22 cellular contexts compared by ENCODE assay signal in the genomic region with DNA sequence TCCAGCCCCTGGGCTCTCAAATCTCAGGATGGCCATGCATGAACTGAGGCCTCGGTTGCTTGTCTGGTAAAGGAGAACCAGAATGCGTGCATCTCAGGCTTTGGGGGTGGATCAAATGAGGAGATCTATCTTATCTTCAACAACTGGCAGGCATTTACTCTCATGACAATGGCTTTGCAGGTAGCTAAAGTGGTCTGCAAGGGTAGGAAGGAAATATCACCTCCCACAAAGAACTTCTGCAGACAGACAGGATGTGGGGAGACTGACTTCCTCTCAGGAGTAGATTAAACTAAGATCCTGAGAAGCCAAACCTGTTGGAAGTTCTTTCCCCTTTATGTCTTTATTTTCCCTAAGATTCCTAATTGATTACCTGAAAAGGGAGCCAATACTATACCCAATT. TPM values are rescaled to one million over a fixed set of nuclear protein-coding genes. Genes with fewer than 3 reads are reported as not detected.
DNase-seq lines count a peak whose midpoint lies in the region; ATAC-seq, FAIRE-seq and TF ChIP-seq lines count a peak whose summit lies in the region.
"Had no signal": no experiment of that assay in that cellular context is flagged by ENCODE, and none has a peak within 500 bp of the region (broad histone marks: within the 10 kb centered on the region; RNA-seq: fewer than 3 reads in every experiment).

No MANE protein-coding gene starts in this region.

- peaks cover 54% of the 10 kb centered on the region for H3K4me1 Mint-ChIP-seq in activated naive CD4-positive, alpha-beta T cell treated with anti-CD3 and anti-CD28 coated beads, Interleukin-2, amount 10 ng/mL, durations not matched to agents 7 days and 5 days
- H3K4me1 Mint-ChIP-seq in neural progenitor cell = peaks cover 39% of the 10 kb centered on the region
- H3K4me1 Mint-ChIP-seq in activated T-cell treated with anti-CD3 and anti-CD28 coated beads, Interleukin-2, amount 50 U/mL, for 72 hours (ENCODE audit: low read depth) = peaks cover 32% of the 10 kb centered on the region

- H3K79me1 ChIP-seq in H1 (ENCODE audit: low read depth, low read length) = peaks cover 5% of the 10 kb centered on the region; the same call in 1 of the 2 replicates

- no peaks in the 10 kb centered on the region for H3K27me3 ChIP-seq in H1 (replicated peaks in 1 of 4; ENCODE audit: control insufficient read depth in 3 of 4, extremely low read depth in 1 of 4, insufficient read depth in 3 of 4, low read length in 3 of 4)
- no peaks in the 10 kb centered on the region for H3K27me3 ChIP-seq in neural progenitor cell
- H3K27me3 ChIP-seq: brain microvascular endothelial cell had no signal

- H3K79me2 ChIP-seq in H1 (ENCODE audit: control insufficient read depth in 1 of 2, insufficient read depth in 2 of 2, low read length in 2 of 2) = peaks cover 7 to 75% of the 10 kb centered on the region in 2 experiments; a peak in 3 of 4 replicates
- H3K79me2 ChIP-seq in neural progenitor cell (ENCODE audit: low read depth) = peaks cover 22% of the 10 kb centered on the region

- H2BK12ac ChIP-seq in H1 (ENCODE audit: low read depth, low read length) = 0 out of 2 replicates have a peak overlapping the region, but pooled peaks have one; percentile 23

- no peak overlapping the region for H4K5ac ChIP-seq in H1 (ENCODE audit: insufficient read length, low read depth, low read length)

- H2BK20ac ChIP-seq in H1 (ENCODE audit: low read length) = peak overlapping the region; percentile 40; the same call in 1 of the 2 replicates

- POLR2A ChIA-PET in H1 (lab: Charles Lee; ENCODE audit: partially characterized antibody) = interaction anchor here (1.1 to 2.0 kb wide), 2 partner anchors 16 to 41 kb away, joined by 3 to 7 read pairs; no protein-coding TSS in a partner anchor

- H3K27me3 Mint-ChIP-seq in activated naive CD4-positive, alpha-beta T cell treated with anti-CD3 and anti-CD28 coated beads, Interleukin-2, amount 10 ng/mL, durations not matched to agents 7 days and 5 days = peaks cover 4% of the 10 kb centered on the region
- H3K27me3 Mint-ChIP-seq in neural progenitor cell (ENCODE audit: insufficient read depth, low read depth) = peaks cover 2% of the 10 kb centered on the region
- H3K27me3 Mint-ChIP-seq in activated T-cell treated with anti-CD3 and anti-CD28 coated beads, Interleukin-2, amount 50 U/mL, for 72 hours (ENCODE audit: low read depth) = no peaks in the 10 kb centered on the region
- H3K27me3 Mint-ChIP-seq: CD4-positive, CD25-positive, alpha-beta regulatory T cell had no signal

- H3F3A ChIP-seq in neural progenitor cell (ENCODE audit: low read depth) = no peaks in the 10 kb centered on the region

- H3K23ac ChIP-seq in H1 (ENCODE audit: insufficient read length) = no peak overlapping the region

- ATAC-seq in activated T-cell treated with anti-CD3 and anti-CD28 coated beads, Interleukin-2, amount 50 U/mL, for 72 hours (replicated peaks in 1 of 2) = no peak
- no peak for ATAC-seq in HG03095 (IDR thresholded peaks at IDR 0.05; ENCODE audit: unreplicated experiment)
- ATAC-seq: activated naive CD4-positive, alpha-beta T cell treated with anti-CD3 and anti-CD28 coated beads, Interleukin-2, amount 50 U/mL, for 72 hours; HCT116 had no signal

- H3K36me3 ChIP-seq in H1 (ENCODE audit: control insufficient read depth in 2 of 4, insufficient read depth in 4 of 4, low read length in 3 of 4) (peaks cover 0 to 10% (median under 1%) of the 10 kb centered on the region in 4 experiments; a peak in 3 of 8 replicates), neural progenitor cell (no peaks in the 10 kb centered on the region)
- H3K36me3 ChIP-seq: brain microvascular endothelial cell had no signal

- peak; percentile 20 for DNase-seq in activated naive CD4-positive, alpha-beta T cell treated with anti-CD3 and anti-CD28 coated beads, Interleukin-2, amount 10 ng/mL, durations not matched to agents 7 days and 5 days
- no peak for DNase-seq in activated naive CD4-positive, alpha-beta T cell treated with anti-CD3 and anti-CD28 coated beads, Interleukin-2, amount 50 U/mL, for 16 hours
- peak; percentile 75 for DNase-seq in Jurkat, Clone E6-1 (ENCODE audit: low read depth, low spot score)
- DNase-seq in H1 (ENCODE audit: low read depth in 1 of 2, low spot score in 2 of 2) (no peak), neural progenitor cell (ENCODE audit: low spot score) (no peak), frontal cortex (ENCODE audit: low spot score in 2 of 2) (no peak)
- no peak for DNase-seq in activated T-cell treated with anti-CD3 and anti-CD28 coated beads, Interleukin-2, amount 50 U/mL, for 72 hours
- DNase-seq: activated CD4-positive, alpha-beta T cell treated with anti-CD3 and anti-CD28 coated beads for 48 hours; activated T-cell treated with anti-CD3 and anti-CD28 coated beads for 4 hours; brain microvascular endothelial cell; cortex of kidney; foreskin fibroblast; midbrain; NCI-H2029 treated with DMSO at 0.1 percent for 48 hours; NCI-H510A; RPMI8226; substantia nigra had no signal

- no peak overlapping the region for H3K56ac ChIP-seq in H1 (replicated peaks; ENCODE audit: insufficient read length, low read depth, low read length)

- H3K4me2 ChIP-seq in H1 (ENCODE audit: insufficient read depth in 1 of 2, low read depth in 2 of 2, low read length in 2 of 2) (no peak overlapping the region; a peak in 1 of 4 replicates), neural progenitor cell (no peak overlapping the region)

- H3K14ac ChIP-seq in H1 (ENCODE audit: insufficient read length) = no peak overlapping the region

- no peak overlapping the region for H3K27ac ChIP-seq in H1 (ENCODE audit: low read depth, low read length)
- H3K27ac ChIP-seq in neural progenitor cell = no peak overlapping the region
- H3K27ac ChIP-seq: brain microvascular endothelial cell had no signal

- H4K91ac ChIP-seq in H1 (replicated peaks; ENCODE audit: insufficient read length, low read length) = no peak overlapping the region

- no peak for TF ChIP-seq EP300 in H1 (IDR thresholded peaks at IDR 0.05; ENCODE audit: borderline replicate concordance in 1 of 2, low read depth in 2 of 2, low read length in 2 of 2)

- H3K9ac ChIP-seq in H1 (replicated peaks in 1 of 4; ENCODE audit: extremely low read depth in 1 of 4, low read depth in 3 of 4, low read length in 3 of 4) (peak overlapping the region in 1 of 4 experiments; percentile 43; a peak in 1 of 7 replicates), neural progenitor cell (no peak overlapping the region)

- TF ChIP-seq CTCF in H1 (IDR thresholded peaks at IDR 0.05; ENCODE audit: control extremely low read depth in 1 of 3, insufficient read depth in 1 of 3, low read depth in 1 of 3, low read length in 3 of 3) (no peak), neural progenitor cell (IDR thresholded peaks at IDR 0.05) (no peak)

- H4K20me1 ChIP-seq in H1 (replicated peaks in 1 of 2; ENCODE audit: control insufficient read depth in 1 of 2, insufficient read depth in 2 of 2, low read length in 2 of 2) (no peaks in the 10 kb centered on the region), neural progenitor cell (ENCODE audit: low read depth) (no peaks in the 10 kb centered on the region)

- H3K4ac ChIP-seq in H1 (replicated peaks; ENCODE audit: insufficient read length, low read depth, low read length) = no peak overlapping the region

- CTCF ChIA-PET in activated naive CD4-positive, alpha-beta T cell treated with anti-CD3 and anti-CD28 coated beads, Interleukin-2, amount 10 ng/mL, durations not matched to agents 7 days and 5 days (lab: Charles Lee) = interaction anchor here (1.0 kb wide), 1 partner anchor 26 kb away, joined by 3 read pairs; no protein-coding TSS in a partner anchor
- CTCF ChIA-PET in H1 (lab: Charles Lee; ENCODE audit: partially characterized antibody) = interaction anchor here (1.1 to 1.7 kb wide), 5 partner anchors 9 to 26 kb away, joined by 3 to 6 read pairs (median 4); no protein-coding TSS in a partner anchor

- H2BK120ac ChIP-seq in H1 (replicated peaks; ENCODE audit: low read depth, low read length) = no peak overlapping the region

- no peak for TF ChIP-seq POLR2A in H1 (IDR thresholded peaks at IDR 0.05; ENCODE audit: control extremely low read depth in 1 of 2, low read depth in 2 of 2, low read length in 2 of 2)

- H3K4me3 Mint-ChIP-seq in activated naive CD4-positive, alpha-beta T cell treated with anti-CD3 and anti-CD28 coated beads, Interleukin-2, amount 10 ng/mL, durations not matched to agents 7 days and 5 days = no peak overlapping the region
- no peak overlapping the region for H3K4me3 Mint-ChIP-seq in neural progenitor cell
- H3K4me3 Mint-ChIP-seq in activated T-cell treated with anti-CD3 and anti-CD28 coated beads, Interleukin-2, amount 50 U/mL, for 72 hours = no peak overlapping the region
- H3K4me3 Mint-ChIP-seq: CD4-positive, CD25-positive, alpha-beta regulatory T cell had no signal

- H2AFZ ChIP-seq in H1 (ENCODE audit: low read length) = no peak overlapping the region
- H2AFZ ChIP-seq in neural progenitor cell (replicated peaks) = no peak overlapping the region

- 0 out of 2 replicates have a peak overlapping the region, but pooled peaks have one; percentile 17 for H3K18ac ChIP-seq in H1 (ENCODE audit: extremely low read depth, low read length)

- no peak overlapping the region for H2AK5ac ChIP-seq in H1 (ENCODE audit: low read depth, low read length)

- TF ChIP-seq RAD21 in H1 (IDR thresholded peaks at IDR 0.05 in 1 of 2, conservative IDR thresholded peaks at IDR 0.05 in 1 of 2; ENCODE audit: low read depth in 2 of 2, low read length in 2 of 2) = no peak

- H3K9me3 ChIP-seq in H1 (ENCODE audit: insufficient read depth in 2 of 2, low read depth in 1 of 2, low read length in 1 of 2) (no peaks in the 10 kb centered on the region), neural progenitor cell (ENCODE audit: low read depth) (no peaks in the 10 kb centered on the region)

- no peak overlapping the region for H3K4me3 ChIP-seq in Jurkat, Clone E6-1 (ENCODE audit: low read length)
- H3K4me3 ChIP-seq in H1 (ENCODE audit: extremely low read depth in 1 of 4, insufficient read depth in 2 of 4, low read depth in 3 of 4, low read length in 4 of 4) (no peak overlapping the region), neural progenitor cell (no peak overlapping the region)

- H3K27ac Mint-ChIP-seq in activated naive CD4-positive, alpha-beta T cell treated with anti-CD3 and anti-CD28 coated beads, Interleukin-2, amount 10 ng/mL, durations not matched to agents 7 days and 5 days = no peak overlapping the region
- H3K27ac Mint-ChIP-seq in neural progenitor cell = peak overlapping the region; percentile 15
- H3K27ac Mint-ChIP-seq in activated T-cell treated with anti-CD3 and anti-CD28 coated beads, Interleukin-2, amount 50 U/mL, for 72 hours = no peak overlapping the region
- H3K27ac Mint-ChIP-seq: activated naive CD4-positive, alpha-beta T cell treated with anti-CD3 and anti-CD28 coated beads, Interleukin-2, amount 50 U/mL, for 72 hours; CD4-positive, CD25-positive, alpha-beta regulatory T cell had no signal

- no peak overlapping the region for H2BK15ac ChIP-seq in H1 (ENCODE audit: low read length)

- no peaks in the 10 kb centered on the region for H3K23me2 ChIP-seq in H1 (ENCODE audit: low read depth, low read length)

- 93% methylated on average over 2 of the region's 2 CpGs; no CpG with 5 or more reads in 1 of the 2 experiments for WGBS in H1 (ENCODE audit: extremely low coverage in 1 of 2, insufficient coverage in 1 of 2, insufficient read length in 1 of 2, insufficient replicate concordance in 2 of 2, low coverage in 1 of 2, low lambda C conversion rate in 2 of 2, missing lambda C conversion rate in 1 of 2), 2 experiments

- peaks cover 0 to 17% (median 2%) of the 10 kb centered on the region in 4 experiments; a peak in 3 of 7 replicates for H3K4me1 ChIP-seq in H1 (replicated peaks in 1 of 4; ENCODE audit: control insufficient read depth in 3 of 4, insufficient read depth in 4 of 4, low read length in 3 of 4)
- peaks cover 21% of the 10 kb centered on the region for H3K4me1 ChIP-seq in neural progenitor cell

- no peaks in the 10 kb centered on the region for H3K9me3 Mint-ChIP-seq in activated naive CD4-positive, alpha-beta T cell treated with anti-CD3 and anti-CD28 coated beads, Interleukin-2, amount 10 ng/mL, durations not matched to agents 7 days and 5 days
- H3K9me3 Mint-ChIP-seq in neural progenitor cell = peaks cover under 1% of the 10 kb centered on the region
- H3K9me3 Mint-ChIP-seq in activated T-cell treated with anti-CD3 and anti-CD28 coated beads, Interleukin-2, amount 50 U/mL, for 72 hours = no peaks in the 10 kb centered on the region

- FAIRE-seq in H1 (lab: Jason Lieb, UNC) (no peak), frontal cortex (lab: Jason Lieb, UNC) (no peak)
- FAIRE-seq: TTC549 had no signal

- no peak overlapping the region for H4K8ac ChIP-seq in H1 (ENCODE audit: extremely low read depth, insufficient read depth, low read length)

- no peak overlapping the region for H2BK5ac ChIP-seq in H1 (ENCODE audit: low read depth, low read length)

- H3K36me3 Mint-ChIP-seq in activated naive CD4-positive, alpha-beta T cell treated with anti-CD3 and anti-CD28 coated beads, Interleukin-2, amount 10 ng/mL, durations not matched to agents 7 days and 5 days = no peaks in the 10 kb centered on the region
- peaks cover 12% of the 10 kb centered on the region for H3K36me3 Mint-ChIP-seq in neural progenitor cell
- H3K36me3 Mint-ChIP-seq in activated T-cell treated with anti-CD3 and anti-CD28 coated beads, Interleukin-2, amount 50 U/mL, for 72 hours (ENCODE audit: insufficient read depth in 2 of 2) = no peaks in the 10 kb centered on the region
- H3K36me3 Mint-ChIP-seq: CD4-positive, CD25-positive, alpha-beta regulatory T cell had no signal

RNA-seq across cellular contexts. Expression of a gene that starts 7.8 kb away (rescaled TPM):
- polyA plus RNA-seq in Jurkat, Clone E6-1 (2012; ENCODE audit: insufficient read depth, insufficient read length) = not detected
- total RNA-seq in H1 (2021; fragmentation: NEBNext Ultra II Directional; extraction: Animal tissue kit (Norgen Biotek cat#: 25700)) = 42.7 and 57.0 TPM in 2 replicates
- polyA plus RNA-seq in H1 (2011; rRNA removed) = 72.5 and 140 TPM in 2 replicates
- 109 TPM for polyA plus RNA-seq in H1 (2011; cell fraction: cytosol; rRNA removed)
- polyA plus RNA-seq in H1 (2011; cell fraction: nucleus; rRNA removed) = 120 TPM
- 58.9 to 71.0 TPM (median 65.0 TPM) in 4 replicates for polyA plus RNA-seq in H1 (2012, experiment 1 of 2)
- polyA plus RNA-seq in H1 (2012, experiment 2 of 2) = 5.7 TPM
- polyA plus RNA-seq in H1 (2013, experiment 1 of 2) = 64.5 TPM
- 66.8 TPM for polyA plus RNA-seq in H1 (2013, experiment 2 of 2)
- polyA minus RNA-seq in H1 (2011; rRNA and poly(A)+ RNA removed) = 584 and 647 TPM in 2 replicates
- 58.2 TPM for polyA minus RNA-seq in H1 (2011; cell fraction: cytosol; rRNA and poly(A)+ RNA removed)
- polyA minus RNA-seq in H1 (2011; cell fraction: nucleus; rRNA and poly(A)+ RNA removed) = 605 TPM
- total RNA-seq in neural progenitor cell (ENCODE audit: low replicate concordance) (13.2 and 24.3 TPM in 2 replicates), frontal cortex (216 TPM)
- total RNA-seq in activated T-cell treated with anti-CD3 and anti-CD28 coated beads, Interleukin-2, amount 50 U/mL, for 72 hours = not detected
- total RNA-seq: activated naive CD4-positive, alpha-beta T cell treated with anti-CD3 and anti-CD28 coated beads, Interleukin-2, amount 50 U/mL, for 72 hours; CD4-positive, CD25-positive, alpha-beta regulatory T cell had no signal
- polyA plus RNA-seq: CD4-positive, CD25-positive, alpha-beta regulatory T cell had no signal

Comparison
In these comparisons a context has a peak if more than half of its experiments do, and no peak if none do; other contexts are left out.
1. DNase-seq: peak in activated naive CD4-positive, alpha-beta T cell treated with anti-CD3 and anti-CD28 coated beads, Interleukin-2, amount 10 ng/mL, durations not matched to agents 7 days and 5 days (single experiment) and Jurkat, Clone E6-1 (single experiment); none in activated naive CD4-positive, alpha-beta T cell treated with anti-CD3 and anti-CD28 coated beads, Interleukin-2, amount 50 U/mL, for 16 hours (single experiment), H1 (0 of 2), neural progenitor cell (single experiment), activated T-cell treated with anti-CD3 and anti-CD28 coated beads, Interleukin-2, amount 50 U/mL, for 72 hours (0 of 2) and frontal cortex (0 of 2).
2. RNA of a gene that starts 7.8 kb away (total RNA-seq): 216 TPM in frontal cortex (single experiment), 42.7 to 57.0 TPM in H1 and 13.2 to 24.3 TPM in neural progenitor cell; not detected in activated T-cell treated with anti-CD3 and anti-CD28 coated beads, Interleukin-2, amount 50 U/mL, for 72 hours; every median in the first group is over 10 times any median in the second.